ENCODE assay signal across 16 cellular contexts in genomic region chr20:46341374-46342044, GRCh38. TPM values are rescaled to one million over a fixed set of nuclear protein-coding genes. Genes with fewer than 3 reads are reported as not detected.
DNase-seq lines count a peak whose midpoint lies in the region; ATAC-seq, FAIRE-seq and TF ChIP-seq lines count a peak whose summit lies in the region.
"Had no signal": no experiment of that assay in that cellular context is flagged by ENCODE, and none has a peak within 500 bp of the region (broad histone marks: within the 10 kb centered on the region; RNA-seq: fewer than 3 reads in every experiment).

No MANE protein-coding gene starts in this region.

- peaks cover 74% of the 10 kb centered on the region for H3K27me3 Mint-ChIP-seq in H9 (ENCODE audit: low read depth)

- H3K56ac ChIP-seq in H9 (ENCODE audit: insufficient read length, low read depth, low read length), result no peak overlapping the region

- peak overlapping the region in 48 of 59 donors; percentile 2 to 56 (median 26) for H3K4me3 ChIP-seq in dorsolateral prefrontal cortex
- peak overlapping the region in 1 of 2 donors; percentile 35 for H3K4me3 ChIP-seq in neuronal stem cell (ENCODE audit: low read length in 2 of 2)
- H3K4me3 ChIP-seq: HAP-1 had no signal

- H3K9me3 ChIP-seq in H9 (ENCODE audit: control insufficient read depth, low read depth, low read length) (no peaks in the 10 kb centered on the region), neuronal stem cell (replicated peaks in 1 of 2; ENCODE audit: control insufficient read depth in 2 of 2, insufficient read depth in 1 of 2, low read depth in 1 of 2, low read length in 2 of 2) (no peaks in the 10 kb centered on the region)
- H3K9me3 ChIP-seq: HAP-1 had no signal

- H4K91ac ChIP-seq in H9 (ENCODE audit: insufficient read length, low read depth, low read length) (no peak overlapping the region), neuronal stem cell (ENCODE audit: low read depth, low read length, poor library complexity) (no peak overlapping the region)

- H2BK12ac ChIP-seq in H9 (ENCODE audit: insufficient read length, low read depth, low read length) (no peak overlapping the region), neuronal stem cell (ENCODE audit: low read length) (no peak overlapping the region)

- H3K18ac ChIP-seq in H9 (ENCODE audit: insufficient read length, low read depth, low read length) (no peak overlapping the region), neuronal stem cell (ENCODE audit: low read length) (peak overlapping the region; percentile 61)

- no CpG with 5 or more reads among the region's 22 CpGs for WGBS in H9 (ENCODE audit: extremely low coverage, insufficient read length, low lambda C conversion rate)
- WGBS in neuronal stem cell (ENCODE audit: extremely low coverage in 2 of 2, insufficient read length in 2 of 2, insufficient replicate concordance in 1 of 2), 2 donors, result no CpG with 5 or more reads among the region's 22 CpGs

- no peak overlapping the region for H4K8ac ChIP-seq in H9 (replicated peaks; ENCODE audit: insufficient read length, low read depth, low read length)
- H4K8ac ChIP-seq in neuronal stem cell (ENCODE audit: low read depth, low read length), result no peak overlapping the region

- no peak overlapping the region for H3K27ac Mint-ChIP-seq in H9

- H2BK15ac ChIP-seq in H9 (ENCODE audit: low read depth, low read length) (no peak overlapping the region), neuronal stem cell (ENCODE audit: low read length) (no peak overlapping the region)

- intact Hi-C loops in dorsolateral prefrontal cortex (cut with DNase I), result no loop called here
- intact Hi-C loops in Right ventricle myocardium superior (cut with DNase I), result no loop called here
- intact Hi-C loops in cardiac septum (cut with DNase I), result no loop called here

- FAIRE-seq in HTR-8/SVneo (lab: Jason Lieb, UNC), result peak; percentile 83

- no peaks in the 10 kb centered on the region for H3K9me3 Mint-ChIP-seq in H9
- H3K9me3 Mint-ChIP-seq: CD8-positive, alpha-beta memory T cell had no signal

- H3K36me3 ChIP-seq in neuronal stem cell (replicated peaks in 1 of 2; ENCODE audit: control insufficient read depth in 2 of 2, insufficient read depth in 2 of 2, low read length in 2 of 2), result no peaks in the 10 kb centered on the region
- H3K36me3 ChIP-seq: HAP-1 had no signal

- H3K4me3 Mint-ChIP-seq in H9, result no peak overlapping the region
- H3K4me3 Mint-ChIP-seq: CD8-positive, alpha-beta memory T cell had no signal

- H2BK120ac ChIP-seq in H9 (ENCODE audit: low read depth, low read length, poor library complexity, severe bottlenecking), result no peak overlapping the region
- no peak overlapping the region for H2BK120ac ChIP-seq in neuronal stem cell (ENCODE audit: low read depth, low read length)

- H3K27ac ChIP-seq in H9 (ENCODE audit: insufficient read length, low read depth, low read length), result no peak overlapping the region
- H3K27ac ChIP-seq in dorsolateral prefrontal cortex, result peak overlapping the region in 8 of 59 donors; percentile 2 to 56 (median 26)
- H3K27ac ChIP-seq in neuronal stem cell (replicated peaks; ENCODE audit: low read length), result no peak overlapping the region

- H2AFZ ChIP-seq in H9 (ENCODE audit: low read length) (no peak overlapping the region), neuronal stem cell (ENCODE audit: low read length) (peak overlapping the region; percentile 78)

- H3K9ac ChIP-seq in H9 (ENCODE audit: extremely low read depth, insufficient read length, low read length) (no peak overlapping the region), neuronal stem cell (ENCODE audit: low read depth, low read length, poor library complexity) (peak overlapping the region; percentile 26)

- H3K4ac ChIP-seq in H9 (ENCODE audit: low read depth, low read length) (no peak overlapping the region), neuronal stem cell (ENCODE audit: low read length) (no peak overlapping the region)

- H3K4me1 ChIP-seq in H9 (ENCODE audit: insufficient read depth, low read length) (no peaks in the 10 kb centered on the region), neuronal stem cell (ENCODE audit: control insufficient read depth in 2 of 2, insufficient read depth in 1 of 2, low read depth in 1 of 2, low read length in 2 of 2) (peaks cover 25 to 40% of the 10 kb centered on the region in 2 donors)
- H3K4me1 ChIP-seq: HAP-1 had no signal

- no peaks in the 10 kb centered on the region for H3K79me1 ChIP-seq in H9 (ENCODE audit: insufficient read depth, low read depth, low read length, poor library complexity, severe bottlenecking)
- H3K79me1 ChIP-seq in neuronal stem cell (ENCODE audit: low read depth, low read length), result no peaks in the 10 kb centered on the region

- no peaks in the 10 kb centered on the region for H3K79me2 ChIP-seq in H9 (ENCODE audit: insufficient read depth, low read length)

- H3K23ac ChIP-seq in H9 (ENCODE audit: insufficient read length, low read depth, low read length) (no peak overlapping the region), neuronal stem cell (ENCODE audit: low read depth, low read length, poor library complexity) (peak overlapping the region; percentile 46)

- H3K4me2 ChIP-seq in H9 (ENCODE audit: insufficient read depth, insufficient read length, low read length) (no peak overlapping the region), neuronal stem cell (ENCODE audit: insufficient read depth, low read length, poor library complexity, severe bottlenecking) (no peak overlapping the region)

- DNase-seq in H9, result no peak
- no peak for DNase-seq in HTR-8/SVneo (ENCODE audit: insufficient read length, low spot score)
- peak in 1 of 10 donors; percentile 43 for DNase-seq in dorsolateral prefrontal cortex
- DNase-seq in neuronal stem cell (ENCODE audit: low spot score), result peak; percentile 45
- no peak for DNase-seq in Right ventricle myocardium superior
- DNase-seq in cardiac septum (ENCODE audit: low spot score), result no peak
- DNase-seq: CD8-positive, alpha-beta memory T cell; MV-4-11; NCI-H1436 treated with DMSO at 0.1 percent for 48 hours; NCI-H2107; NCI-H446 treated with DMSO at 0.1 percent for 48 hours; NCI-H82 had no signal

- no peak overlapping the region for H2BK5ac ChIP-seq in H9 (ENCODE audit: insufficient read length, low read length)
- no peak overlapping the region for H2BK5ac ChIP-seq in neuronal stem cell (ENCODE audit: low read length)

- H3K36me3 Mint-ChIP-seq in H9 (ENCODE audit: insufficient read depth in 1 of 3, low read depth in 3 of 3), result peaks cover 0 to 4% (median 3%) of the 10 kb centered on the region in 3 experiments; a peak in 3 of 7 replicates

- ATAC-seq in Right ventricle myocardium superior (ENCODE audit: poor library complexity) (no peak), GM21825 (IDR thresholded peaks at IDR 0.05; ENCODE audit: unreplicated experiment) (no peak)

- TF ChIP-seq CTCF in H9 (conservative IDR thresholded peaks at IDR 0.05), result no peak
- no peak for TF ChIP-seq CTCF in dorsolateral prefrontal cortex (IDR thresholded peaks at IDR 0.05 in 54 of 56, conservative IDR thresholded peaks at IDR 0.05 in 2 of 56; ENCODE audit: low read depth in 1 of 56, partially characterized antibody in 56 of 56)

- H3K14ac ChIP-seq in H9 (ENCODE audit: insufficient read depth, low read length) (peak overlapping the region; percentile 21; the same call in 1 of the 2 replicates), neuronal stem cell (ENCODE audit: low read length) (peak overlapping the region; percentile 4)

- H2BK20ac ChIP-seq in H9 (ENCODE audit: low read depth, low read length, poor library complexity, severe bottlenecking), result no peak overlapping the region

- no peaks in the 10 kb centered on the region for H4K20me1 ChIP-seq in H9 (ENCODE audit: control insufficient read depth, insufficient read depth, insufficient read length)

- no peak overlapping the region for H3T11ph ChIP-seq in H9 (ENCODE audit: low read length)

- no peak overlapping the region for H4K5ac ChIP-seq in H9 (ENCODE audit: insufficient read length, low read depth, low read length)

- H3K4me1 Mint-ChIP-seq in H9, result peaks cover 9 to 31% of the 10 kb centered on the region in 2 experiments

- H2AK5ac ChIP-seq in H9 (ENCODE audit: insufficient read length, low read length), result no peak overlapping the region
- H2AK5ac ChIP-seq in neuronal stem cell (ENCODE audit: low read depth, low read length), result peak overlapping the region; percentile 40

- no peaks in the 10 kb centered on the region for H3K23me2 ChIP-seq in H9 (ENCODE audit: insufficient read length, low read depth, low read length, poor library complexity, severe bottlenecking)

- H3K27me3 ChIP-seq in H9 (ENCODE audit: insufficient read depth, low read length), result no peaks in the 10 kb centered on the region; the same call in 1 of the 2 replicates
- peaks cover 0 to 5% (median 0%) of the 10 kb centered on the region in 45 donors for H3K27me3 ChIP-seq in dorsolateral prefrontal cortex
- H3K27me3 ChIP-seq in neuronal stem cell (ENCODE audit: control insufficient read depth in 3 of 3, insufficient read depth in 3 of 3, low read depth in 1 of 3, low read length in 3 of 3), result no peaks in the 10 kb centered on the region

RNA-seq across cellular contexts. Expression of gene CDH22, which starts 33.2 kb away (rescaled TPM):
- 0.20 TPM in 1 of 2 replicates, not detected in the other for total RNA-seq in H9 (2021)
- 10 to 100 TPM in 119 of 120 experiments, 1 to 10 TPM in 1; 6.7 to 71.8 (median 34.0) TPM for total RNA-seq in dorsolateral prefrontal cortex
- 0.20 TPM for polyA plus RNA-seq in neuronal stem cell (2013, experiment 1 of 2)
- 0.19 TPM for polyA plus RNA-seq in neuronal stem cell (2013, experiment 2 of 2)
- total RNA-seq in Right ventricle myocardium superior, result 5.5 TPM
- 0.83 TPM for total RNA-seq in cardiac septum
- total RNA-seq: CD8-positive, alpha-beta memory T cell had no signal
- polyA plus RNA-seq: AG04450; BJ; CD8-positive, alpha-beta memory T cell had no signal
